ENCODE assay signal across 8 cellular contexts in the genomic region with DNA sequence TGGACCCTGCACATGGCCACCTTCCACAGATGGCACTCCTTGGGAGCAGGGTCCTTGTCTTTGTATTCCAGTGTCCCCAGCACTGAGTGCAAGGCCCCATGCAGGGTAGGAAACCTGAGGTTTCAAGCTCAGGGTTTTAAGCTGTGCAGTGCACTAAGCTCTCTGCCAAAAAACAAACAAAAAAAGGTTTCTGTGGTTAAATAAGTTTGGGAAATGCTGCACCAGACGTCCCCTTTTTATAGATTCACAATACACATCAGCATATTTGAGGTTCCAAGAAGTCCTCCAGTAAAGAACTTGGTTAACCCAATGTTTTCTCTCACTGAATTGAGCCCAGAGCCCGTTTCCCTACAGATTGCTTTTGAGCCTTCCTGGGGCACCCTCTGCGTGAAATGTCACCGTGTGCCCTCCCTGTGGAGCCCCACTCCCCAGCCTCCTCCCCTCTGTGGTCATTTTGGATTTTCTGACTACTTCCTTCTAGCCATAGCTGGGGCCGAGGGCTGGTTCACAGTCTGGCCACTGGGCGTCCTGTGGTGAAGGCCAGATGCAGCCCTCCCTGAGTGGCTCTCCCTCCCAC. TPM values are rescaled to one million over a fixed set of nuclear protein-coding genes. Genes with fewer than 3 reads are reported as not detected.
DNase-seq lines count a peak whose midpoint lies in the region; ATAC-seq and TF ChIP-seq lines count a peak whose summit lies in the region.

No MANE protein-coding gene starts in this region.

- H3K27ac ChIP-seq in smooth muscle cell (ENCODE audit: low read depth) (peak overlapping the region; percentile 34), PC-9 (no peak overlapping the region)

- H3K9me3 ChIP-seq in T-helper 17 cell (ENCODE audit: control insufficient read depth, low read length, poor library complexity, severe bottlenecking) (no peaks in the 10 kb centered on the region), smooth muscle cell (replicated peaks; ENCODE audit: low read depth) (no peaks in the 10 kb centered on the region), PC-9 (ENCODE audit: insufficient read depth, low read depth) (no peaks in the 10 kb centered on the region)

- H3K36me3 Mint-ChIP-seq in T-helper 17 cell (ENCODE audit: low read depth), result peaks cover 3% of the 10 kb centered on the region

- H3K27me3 ChIP-seq in smooth muscle cell (ENCODE audit: low read depth) (no peaks in the 10 kb centered on the region), PC-9 (ENCODE audit: insufficient read depth, low read depth) (no peaks in the 10 kb centered on the region)

- POLR2A ChIA-PET in PC-9 (lab: Charles Lee; ENCODE audit: unreplicated experiment), result interaction anchor here (0.6 kb wide), 1 partner anchor 349 kb away, joined by 4 read pairs; no protein-coding TSS in a partner anchor

- no peaks in the 10 kb centered on the region for H3K27me3 Mint-ChIP-seq in T-helper 17 cell

- H3K36me3 ChIP-seq in smooth muscle cell (ENCODE audit: low read depth) (peaks cover 2% of the 10 kb centered on the region), PC-9 (ENCODE audit: low read depth) (0 out of 2 replicates have a peak, but pooled peaks cover 3% of the 10 kb centered on the region)

- 43% methylated on average over 6 of the region's 6 CpGs for WGBS in smooth muscle cell (ENCODE audit: low lambda C conversion rate)
- WGBS in lower leg skin, 2 donors, result 35 to 36% methylated on average over 6 of the region's 6 CpGs

- H3K79me2 ChIP-seq in smooth muscle cell (ENCODE audit: low read depth) (no peaks in the 10 kb centered on the region), PC-9 (ENCODE audit: low read depth) (no peaks in the 10 kb centered on the region)

- H3K4me3 ChIP-seq in fibroblast of the aortic adventitia (ENCODE audit: low read depth, low read length) (no peak overlapping the region), smooth muscle cell (no peak overlapping the region), lower leg skin (ENCODE audit: low read depth, poor library complexity, severe bottlenecking) (no peak overlapping the region), PC-9 (no peak overlapping the region)

- no peak overlapping the region for H2AFZ ChIP-seq in smooth muscle cell (ENCODE audit: low read depth)
- no peak overlapping the region for H2AFZ ChIP-seq in PC-9

- H3K4me1 ChIP-seq in smooth muscle cell (ENCODE audit: low read depth), result peaks cover 3% of the 10 kb centered on the region
- no peaks in the 10 kb centered on the region for H3K4me1 ChIP-seq in PC-9 (replicated peaks; ENCODE audit: insufficient read depth)

- H3K27ac Mint-ChIP-seq in T-helper 17 cell, result peak overlapping the region; percentile 66

- DNase-seq in GM04503 (ENCODE audit: low read depth) (peak; percentile 32), T-helper 17 cell (no peak), fibroblast of the aortic adventitia (ENCODE audit: low read depth) (peak; percentile 58), smooth muscle cell (lab: John Stamatoyannopoulos, UW; ENCODE audit: unreplicated experiment) (no peak), lower leg skin (ENCODE audit: low spot score in 2 of 2) (no peak), HuH-7.5 (ENCODE audit: low spot score) (no peak), PC-9 (no peak)
- DNase-seq in stimulated activated CD8-positive, alpha-beta memory T cell treated with anti-CD3 and anti-CD28 coated beads, Interleukin-4, amount 100 ng/mL, for 48 hours, result no peak

- TF ChIP-seq CTCF in fibroblast of the aortic adventitia (IDR thresholded peaks at IDR 0.05; ENCODE audit: insufficient read depth, low read length), result peak; percentile 23
- TF ChIP-seq CTCF in smooth muscle cell (IDR thresholded peaks at IDR 0.05; ENCODE audit: borderline replicate concordance, insufficient read depth, poor library complexity, severe bottlenecking), result no peak
- TF ChIP-seq CTCF in lower leg skin (IDR thresholded peaks at IDR 0.05), result no peak
- no peak for TF ChIP-seq CTCF in PC-9 (conservative IDR thresholded peaks at IDR 0.05)

- H3F3A ChIP-seq in smooth muscle cell (ENCODE audit: low read depth), result no peaks in the 10 kb centered on the region
- no peaks in the 10 kb centered on the region for H3F3A ChIP-seq in PC-9 (ENCODE audit: insufficient read depth, low read depth)

- CTCF ChIA-PET in PC-9 (lab: Charles Lee), result interaction anchor here (0.5 to 1.0 kb wide), 3 partner anchors 16 to 253 kb away, joined by 3 to 4 read pairs (median 3); partner anchors contain the start of gene PCDH12

- ATAC-seq in T-helper 17 cell, result peak; percentile 27

- H4K20me1 ChIP-seq in smooth muscle cell (ENCODE audit: low read depth) (peaks cover 5% of the 10 kb centered on the region), PC-9 (ENCODE audit: insufficient read depth) (no peaks in the 10 kb centered on the region)

- no TSS peak for BruUV-seq in PC-9 (replicated peaks; lab: Mats Ljungman, UMichigan)

- peaks cover 10% of the 10 kb centered on the region for H3K4me1 Mint-ChIP-seq in T-helper 17 cell

- no peak overlapping the region for H3K4me3 Mint-ChIP-seq in T-helper 17 cell

- TF ChIP-seq POLR2A in lower leg skin (IDR thresholded peaks at IDR 0.05), result no peak

- H3K9me2 ChIP-seq in PC-9 (ENCODE audit: insufficient read depth), result no peaks in the 10 kb centered on the region

- intact Hi-C loops in lower leg skin (cut with DNase I; ENCODE audit: low total_unique reads), result no loop called here
- intact Hi-C loops in PC-9 (cut with micrococcal nuclease; ENCODE audit: unreplicated experiment), result no loop called here

- H3K9ac ChIP-seq in smooth muscle cell (ENCODE audit: low read depth), result no peak overlapping the region

- H3K4me2 ChIP-seq in smooth muscle cell (peak overlapping the region; percentile 30), PC-9 (no peak overlapping the region)

RNA-seq across cellular contexts. Expression of gene DELE1, which starts 17.1 kb away (rescaled TPM):
- total RNA-seq in T-helper 17 cell (10 to 100 TPM; 76.6 to 86.7 TPM), fibroblast of the aortic adventitia (ENCODE audit: low replicate concordance) (50.9 and 59.0 TPM in 2 replicates), smooth muscle cell (32.0 and 35.8 TPM in 2 replicates), lower leg skin (10 to 100 TPM; 47.2 to 67.2 (median 49.2) TPM), PC-9 (2021) (68.5 and 80.8 TPM in 2 replicates)
- polyA plus RNA-seq in smooth muscle cell, result 20.7 and 21.5 TPM in 2 replicates

RNA-seq across cellular contexts. Expression of gene PCDH12, which starts 17.2 kb away (rescaled TPM):
- total RNA-seq in T-helper 17 cell (under 1 TPM; 0.05 to 0.15 TPM), fibroblast of the aortic adventitia (ENCODE audit: low replicate concordance) (under 0.01 and 0.16 TPM in 2 replicates), smooth muscle cell (not detected in 2 replicates), lower leg skin (1 to 10 TPM in 1 of 4 donors, under 1 TPM in 3; 0.34 to 1.5 (median 0.54) TPM), PC-9 (2021) (not detected in 2 replicates)
- 0.21 and 0.25 TPM in 2 replicates for polyA plus RNA-seq in smooth muscle cell

RNA-seq across cellular contexts. Expression of gene RNF14, which starts 28.1 kb away (rescaled TPM):
- total RNA-seq in T-helper 17 cell (10 to 100 TPM; 16.5 to 18.7 TPM), fibroblast of the aortic adventitia (ENCODE audit: low replicate concordance) (80.3 and 93.6 TPM in 2 replicates), smooth muscle cell (75.9 and 76.4 TPM in 2 replicates), lower leg skin (10 to 100 TPM; 32.2 to 57.3 (median 48.8) TPM), PC-9 (2021) (26.6 and 29.7 TPM in 2 replicates)
- polyA plus RNA-seq in smooth muscle cell, result 43.8 and 45.1 TPM in 2 replicates

Comparison
In these comparisons a context has a peak if more than half of its experiments do, and no peak if none do; other contexts are left out.
1. DNase-seq: peak in GM04503 (single experiment) and fibroblast of the aortic adventitia (single experiment); none in T-helper 17 cell (0 of 3), smooth muscle cell (single experiment), lower leg skin (0 of 2), stimulated activated CD8-positive, alpha-beta memory T cell treated with anti-CD3 and anti-CD28 coated beads, Interleukin-4, amount 100 ng/mL, for 48 hours (single experiment), HuH-7.5 (single experiment) and PC-9 (0 of 2).